ENCODE assay signal across 6 cellular contexts in genomic region chr17:81868674-81869220, GRCh38. TPM values are rescaled to one million over a fixed set of nuclear protein-coding genes. Genes with fewer than 3 reads are reported as not detected.
DNase-seq lines count a peak whose midpoint lies in the region; ATAC-seq and TF ChIP-seq lines count a peak whose summit lies in the region.

No MANE protein-coding gene starts in this region.

- H3K4me1 ChIP-seq in prostate gland (replicated peaks): peaks cover 21% of the 10 kb centered on the region
- peaks cover 50% of the 10 kb centered on the region for H3K4me1 ChIP-seq in CD8-positive, alpha-beta memory T cell (ENCODE audit: insufficient read depth, low read length)

- POLR2A ChIA-PET in CD8-positive, alpha-beta memory T cell (lab: Charles Lee): no interaction called here

- peaks cover 41% of the 10 kb centered on the region for H3K4me1 Mint-ChIP-seq in activated naive CD4-positive, alpha-beta T cell treated with anti-CD3 and anti-CD28 coated beads, Interleukin-2, amount 50 U/mL, for 24 hours
- peaks cover 23 to 59% (median 26%) of the 10 kb centered on the region in 3 donors for H3K4me1 Mint-ChIP-seq in CD8-positive, alpha-beta memory T cell

- peak overlapping the region; percentile 92 for H3K4me3 Mint-ChIP-seq in activated naive CD4-positive, alpha-beta T cell treated with anti-CD3 and anti-CD28 coated beads, Interleukin-2, amount 50 U/mL, for 24 hours
- H3K4me3 Mint-ChIP-seq in CD8-positive, alpha-beta memory T cell: peak overlapping the region in 2 of 7 donors; percentile 88 to 92

- no peak for ATAC-seq in activated naive CD4-positive, alpha-beta T cell treated with anti-CD3 and anti-CD28 coated beads, Interleukin-2, amount 50 U/mL, for 72 hours
- no peak for ATAC-seq in GM18861 (IDR thresholded peaks at IDR 0.05; ENCODE audit: unreplicated experiment)

- DNase-seq in activated naive CD4-positive, alpha-beta T cell treated with anti-CD3 and anti-CD28 coated beads, Interleukin-2, amount 50 U/mL, for 72 hours (ENCODE audit: low spot score in 2 of 2): no peak
- peak; percentile 59 for DNase-seq in cerebellar cortex (ENCODE audit: low spot score)
- DNase-seq in prostate gland (ENCODE audit: low spot score): no peak
- DNase-seq in CD8-positive, alpha-beta memory T cell: no peak

- H3K27me3 Mint-ChIP-seq in activated naive CD4-positive, alpha-beta T cell treated with anti-CD3 and anti-CD28 coated beads, Interleukin-2, amount 50 U/mL, for 24 hours: no peaks in the 10 kb centered on the region
- peaks cover 0 to 3% of the 10 kb centered on the region in 2 donors for H3K27me3 Mint-ChIP-seq in CD8-positive, alpha-beta memory T cell

- intact Hi-C loops in prostate gland (cut with DNase I): no loop called here

- H3K27ac Mint-ChIP-seq in activated naive CD4-positive, alpha-beta T cell treated with anti-CD3 and anti-CD28 coated beads, Interleukin-2, amount 50 U/mL, for 24 hours: peak overlapping the region; percentile 59
- H3K27ac Mint-ChIP-seq in activated naive CD4-positive, alpha-beta T cell treated with anti-CD3 and anti-CD28 coated beads, Interleukin-2, amount 50 U/mL, for 72 hours: peak overlapping the region in 1 of 2 donors; percentile 97
- peak overlapping the region in 3 of 8 donors; percentile 17 to 99 (median 61) for H3K27ac Mint-ChIP-seq in CD8-positive, alpha-beta memory T cell

- H3K9me3 ChIP-seq in prostate gland: no peaks in the 10 kb centered on the region
- H3K9me3 ChIP-seq in CD8-positive, alpha-beta memory T cell (ENCODE audit: low read length): no peaks in the 10 kb centered on the region

- H3K4me3 ChIP-seq in prostate gland: peak overlapping the region in 1 of 2 donors; percentile 95
- H3K4me3 ChIP-seq in CD8-positive, alpha-beta memory T cell (ENCODE audit: low read length): no peak overlapping the region

- peak overlapping the region; percentile 90 to 96 for H3K27ac ChIP-seq in prostate gland
- H3K27ac ChIP-seq in CD8-positive, alpha-beta memory T cell (ENCODE audit: low read depth, low read length): no peak overlapping the region

- H3K9me3 Mint-ChIP-seq in activated naive CD4-positive, alpha-beta T cell treated with anti-CD3 and anti-CD28 coated beads, Interleukin-2, amount 50 U/mL, for 24 hours: no peaks in the 10 kb centered on the region
- H3K9me3 Mint-ChIP-seq in activated naive CD4-positive, alpha-beta T cell treated with anti-CD3 and anti-CD28 coated beads, Interleukin-2, amount 50 U/mL, for 72 hours: no peaks in the 10 kb centered on the region
- no peaks in the 10 kb centered on the region for H3K9me3 Mint-ChIP-seq in CD8-positive, alpha-beta memory T cell

- peaks cover 6% of the 10 kb centered on the region for H3K36me3 Mint-ChIP-seq in activated naive CD4-positive, alpha-beta T cell treated with anti-CD3 and anti-CD28 coated beads, Interleukin-2, amount 50 U/mL, for 24 hours
- peaks cover 17 to 22% of the 10 kb centered on the region in 2 donors for H3K36me3 Mint-ChIP-seq in activated naive CD4-positive, alpha-beta T cell treated with anti-CD3 and anti-CD28 coated beads, Interleukin-2, amount 50 U/mL, for 72 hours
- H3K36me3 Mint-ChIP-seq in CD8-positive, alpha-beta memory T cell: peaks cover 0 to 34% (median 2%) of the 10 kb centered on the region in 3 donors

- peaks cover 0 to 10% of the 10 kb centered on the region in 2 donors for H3K36me3 ChIP-seq in prostate gland
- peaks cover 22% of the 10 kb centered on the region for H3K36me3 ChIP-seq in CD8-positive, alpha-beta memory T cell (ENCODE audit: insufficient read depth, low read length)

- no peak for TF ChIP-seq POLR2A in prostate gland (IDR thresholded peaks at IDR 0.05)

- TF ChIP-seq CTCF in prostate gland (IDR thresholded peaks at IDR 0.05): no peak

- WGBS in prostate gland: 53% methylated on average over 25 of the region's 30 CpGs

- H3K27me3 ChIP-seq in prostate gland (replicated peaks; ENCODE audit: insufficient read depth): no peaks in the 10 kb centered on the region
- H3K27me3 ChIP-seq in CD8-positive, alpha-beta memory T cell (ENCODE audit: insufficient read depth, low read length, poor library complexity, severe bottlenecking): no peaks in the 10 kb centered on the region

- CTCF ChIA-PET in CD8-positive, alpha-beta memory T cell (lab: Charles Lee): interaction anchor here (0.7 to 1.8 kb wide), 7 partner anchors 9 to 51 kb away, joined by 3 to 5 read pairs (median 3); partner anchors contain the start of gene PPP1R27

RNA-seq across cellular contexts. Expression of gene ARHGDIA, which starts 2.4 kb away (rescaled TPM):
- 100 to 1,000 TPM; 328 to 513 TPM for total RNA-seq in activated naive CD4-positive, alpha-beta T cell treated with anti-CD3 and anti-CD28 coated beads, Interleukin-2, amount 50 U/mL, for 72 hours
- total RNA-seq in prostate gland: 100 to 1,000 TPM; 193 to 274 TPM
- total RNA-seq in CD8-positive, alpha-beta memory T cell: 100 to 1,000 TPM; 662 to 677 TPM
- polyA plus RNA-seq in CD8-positive, alpha-beta memory T cell: 237 TPM

RNA-seq across cellular contexts. Expression of gene P4HB, which starts 8.4 kb away (rescaled TPM):
- total RNA-seq in activated naive CD4-positive, alpha-beta T cell treated with anti-CD3 and anti-CD28 coated beads, Interleukin-2, amount 50 U/mL, for 72 hours: 100 to 1,000 TPM; 382 to 460 TPM
- total RNA-seq in prostate gland: 1,000 to 10,000 TPM in 1 of 2 donors, 100 to 1,000 TPM in 1; 509 to 2,101 TPM
- total RNA-seq in CD8-positive, alpha-beta memory T cell: 100 to 1,000 TPM; 463 to 482 TPM
- 342 TPM for polyA plus RNA-seq in CD8-positive, alpha-beta memory T cell

RNA-seq across cellular contexts. Expression of gene ALYREF, which starts 22.6 kb away (rescaled TPM):
- 100 to 1,000 TPM; 186 TPM for total RNA-seq in activated naive CD4-positive, alpha-beta T cell treated with anti-CD3 and anti-CD28 coated beads, Interleukin-2, amount 50 U/mL, for 72 hours
- 100 to 1,000 TPM in 1 of 2 donors, 10 to 100 TPM in 1; 83.9 to 108 TPM for total RNA-seq in prostate gland
- 100 to 1,000 TPM; 326 to 337 TPM for total RNA-seq in CD8-positive, alpha-beta memory T cell
- polyA plus RNA-seq in CD8-positive, alpha-beta memory T cell: 60.4 TPM

RNA-seq across cellular contexts. Expression of gene ANAPC11, which starts 22.8 kb away (rescaled TPM):
- total RNA-seq in activated naive CD4-positive, alpha-beta T cell treated with anti-CD3 and anti-CD28 coated beads, Interleukin-2, amount 50 U/mL, for 72 hours: 100 to 1,000 TPM; 122 to 154 TPM
- 100 to 1,000 TPM; 128 to 278 TPM for total RNA-seq in prostate gland
- 100 to 1,000 TPM; 146 to 149 TPM for total RNA-seq in CD8-positive, alpha-beta memory T cell
- polyA plus RNA-seq in CD8-positive, alpha-beta memory T cell: 287 TPM

RNA-seq across cellular contexts. Expression of gene NPB, which starts 33.3 kb away (rescaled TPM):
- under 1 TPM in 1 of 2 donors, not detected in 1; 0.27 TPM for total RNA-seq in activated naive CD4-positive, alpha-beta T cell treated with anti-CD3 and anti-CD28 coated beads, Interleukin-2, amount 50 U/mL, for 72 hours
- 10 to 100 TPM in 1 of 2 donors, 1 to 10 TPM in 1; 9.8 to 10.9 TPM for total RNA-seq in prostate gland
- total RNA-seq in CD8-positive, alpha-beta memory T cell: under 1 TPM; 0.57 to 0.62 TPM
- not detected for polyA plus RNA-seq in CD8-positive, alpha-beta memory T cell
